Comparison of ENCODE assay signal across 8 cellular contexts in genomic region chr7:93622036-93622714, GRCh38. TPM values are rescaled to one million over a fixed set of nuclear protein-coding genes. Genes with fewer than 3 reads are reported as not detected.
DNase-seq lines count a peak whose midpoint lies in the region; ATAC-seq, FAIRE-seq and TF ChIP-seq lines count a peak whose summit lies in the region.

No MANE protein-coding gene starts in this region.

- in situ Hi-C loops in KBM-7 (cut with MboI; ENCODE audit: low pct_unique_long_range_greater_than_20kb, low sequenced_read_pairs), result no loop called here

- H3K36me3 ChIP-seq in SK-N-MC (ENCODE audit: insufficient read depth, low read length), result no peaks in the 10 kb centered on the region

- TF ChIP-seq POLR2A in GM12892 (IDR thresholded peaks at IDR 0.05; ENCODE audit: low read depth, low read length), result no peak
- TF ChIP-seq POLR2A in erythroblast (IDR thresholded peaks at IDR 0.05; ENCODE audit: low read length), result no peak

- peak; percentile 59 for DNase-seq in ELR (ENCODE audit: low read depth)
- peak; percentile 31 for DNase-seq in KBM-7
- DNase-seq in SK-N-MC (ENCODE audit: low read depth, low spot score), result no peak
- DNase-seq in kidney glomerular epithelial cell (lab: John Stamatoyannopoulos, UW), result peak; percentile 27
- DNase-seq in GM12892 (ENCODE audit: insufficient read length), result no peak
- no peak for DNase-seq in erythroblast (lab: John Stamatoyannopoulos, UW)
- no peak for DNase-seq in effector CD8-positive, alpha-beta T cell (lab: John Stamatoyannopoulos, UW)

- H3K9me3 ChIP-seq in SK-N-MC (ENCODE audit: low read depth, low read length), result no peaks in the 10 kb centered on the region

- no peak for FAIRE-seq in GM12892 (lab: Jason Lieb, UNC)

- peak overlapping the region; percentile 78 for H3K4me3 ChIP-seq in SK-N-MC

- peak overlapping the region; percentile 61; the same call in 1 of the 2 replicates for H3K27ac ChIP-seq in SK-N-MC

- H3K9ac ChIP-seq in SK-N-MC (ENCODE audit: insufficient read length), result peak overlapping the region; percentile 58

- ATAC-seq in GM19395 (IDR thresholded peaks at IDR 0.05; ENCODE audit: unreplicated experiment), result no peak

RNA-seq across cellular contexts. Expression of gene CALCR, which starts 47.7 kb away (rescaled TPM):
- not detected for polyA plus RNA-seq in GM12892 (2012; ENCODE audit: missing spikeins)

Comparison
In these comparisons a context has a peak if more than half of its experiments do, and no peak if none do; other contexts are left out.
1. DNase-seq: peak in ELR (single experiment), KBM-7 (single experiment) and kidney glomerular epithelial cell (single experiment); none in SK-N-MC (single experiment), GM12892 (single experiment), erythroblast (0 of 2) and effector CD8-positive, alpha-beta T cell (single experiment).